16 cellular contexts compared by ENCODE assay signal in the genomic region with DNA sequence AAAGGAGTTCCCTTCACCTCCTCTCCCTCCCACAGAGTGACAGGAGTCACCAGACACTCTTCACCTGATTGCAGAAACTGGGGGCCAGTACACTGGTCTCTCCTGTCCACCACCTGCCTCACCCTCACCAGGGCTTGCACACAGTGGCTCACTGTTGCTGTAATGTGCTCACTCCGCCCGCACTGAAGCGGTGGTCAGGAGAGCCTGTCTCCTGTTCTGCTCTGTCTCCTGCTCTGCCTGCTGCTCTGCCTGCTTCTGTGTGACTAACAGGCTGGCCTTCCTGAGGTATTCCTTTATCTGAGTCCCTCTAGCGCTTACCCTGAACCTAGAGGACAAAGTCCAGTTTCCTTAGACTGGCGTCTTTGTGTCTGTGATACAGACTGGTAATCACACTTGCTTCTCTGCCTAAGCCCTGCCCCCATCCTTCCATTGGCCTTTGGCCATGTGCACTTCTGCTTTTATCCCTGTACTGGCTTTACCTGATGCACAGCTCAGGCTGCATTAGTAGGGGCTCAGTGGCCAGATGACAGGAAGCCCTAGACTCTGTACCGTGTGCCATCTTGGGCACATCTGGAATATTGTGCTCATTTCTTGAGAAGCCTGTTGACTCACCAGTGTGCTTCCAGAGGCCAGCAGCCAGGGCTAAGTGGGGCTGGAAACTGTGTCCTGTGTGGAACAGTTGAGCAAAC. TPM values are rescaled to one million over a fixed set of nuclear protein-coding genes. Genes with fewer than 3 reads are reported as not detected.
DNase-seq lines count a peak whose midpoint lies in the region; ATAC-seq and TF ChIP-seq lines count a peak whose summit lies in the region.
"Had no signal": no experiment of that assay in that cellular context is flagged by ENCODE, and none has a peak within 500 bp of the region (broad histone marks: within the 10 kb centered on the region; RNA-seq: fewer than 3 reads in every experiment).

No MANE protein-coding gene starts in this region.

- no peak overlapping the region for H3K4me3 Mint-ChIP-seq in activated CD4-positive, alpha-beta T cell treated with anti-CD3 and anti-CD28 coated beads for 36 hours
- no peak overlapping the region for H3K4me3 Mint-ChIP-seq in mesothelial cell of epicardium
- H3K4me3 Mint-ChIP-seq: activated naive CD8-positive, alpha-beta T cell treated with anti-CD3 and anti-CD28 coated beads, Interleukin-2, amount 10 ng/mL, durations not matched to agents 7 days and 5 days had no signal

- no peak overlapping the region for H3K4me3 ChIP-seq in fibroblast of mammary gland (ENCODE audit: control insufficient read depth, low read depth, low read length)
- H3K4me3 ChIP-seq in rectal smooth muscle tissue (ENCODE audit: low read length), result no peak overlapping the region
- H3K4me3 ChIP-seq: heart right ventricle, skin epidermis had no signal

- H3K4me1 Mint-ChIP-seq in activated CD4-positive, alpha-beta T cell treated with anti-CD3 and anti-CD28 coated beads for 36 hours, result peaks cover 3% of the 10 kb centered on the region
- no peaks in the 10 kb centered on the region for H3K4me1 Mint-ChIP-seq in mesothelial cell of epicardium
- H3K4me1 Mint-ChIP-seq: activated naive CD8-positive, alpha-beta T cell treated with anti-CD3 and anti-CD28 coated beads, Interleukin-2, amount 10 ng/mL, durations not matched to agents 7 days and 5 days had no signal

- peaks cover 67% of the 10 kb centered on the region for H3K36me3 Mint-ChIP-seq in activated CD4-positive, alpha-beta T cell treated with anti-CD3 and anti-CD28 coated beads for 36 hours (ENCODE audit: low read depth)
- H3K36me3 Mint-ChIP-seq in mesothelial cell of epicardium, result peaks cover 50% of the 10 kb centered on the region

- H3K4me1 ChIP-seq in rectal smooth muscle tissue (ENCODE audit: control insufficient read depth, insufficient read depth, low read length), result no peaks in the 10 kb centered on the region
- H3K4me1 ChIP-seq: heart right ventricle had no signal

- peaks cover 85% of the 10 kb centered on the region for H3K36me3 ChIP-seq in rectal smooth muscle tissue (ENCODE audit: control insufficient read depth, insufficient read depth, low read length)

- CTCF ChIA-PET in activated CD4-positive, alpha-beta T cell treated with anti-CD3 and anti-CD28 coated beads for 36 hours (lab: Charles Lee), result interaction anchor here (0.6 kb wide), 1 partner anchor 238 kb away, joined by 3 read pairs; no protein-coding TSS in a partner anchor

- no peak overlapping the region for H3K27ac ChIP-seq in rectal smooth muscle tissue (ENCODE audit: low read depth, low read length)
- H3K27ac ChIP-seq: heart right ventricle, skin epidermis had no signal

- no peak for TF ChIP-seq CTCF in fibroblast of mammary gland (conservative IDR thresholded peaks at IDR 0.05; ENCODE audit: control insufficient read depth, insufficient read depth, low read depth, low read length)
- no peak for TF ChIP-seq CTCF in mesothelial cell of epicardium (IDR thresholded peaks at IDR 0.05; ENCODE audit: unreplicated experiment)

- no peaks in the 10 kb centered on the region for H3K27me3 ChIP-seq in rectal smooth muscle tissue (ENCODE audit: control insufficient read depth, insufficient read depth, low read length)
- H3K27me3 ChIP-seq: heart right ventricle had no signal

- H3K27me3 Mint-ChIP-seq in activated CD4-positive, alpha-beta T cell treated with anti-CD3 and anti-CD28 coated beads for 36 hours, result no peaks in the 10 kb centered on the region
- no peaks in the 10 kb centered on the region for H3K27me3 Mint-ChIP-seq in mesothelial cell of epicardium (ENCODE audit: low read depth)
- H3K27me3 Mint-ChIP-seq: activated naive CD8-positive, alpha-beta T cell treated with anti-CD3 and anti-CD28 coated beads, Interleukin-2, amount 10 ng/mL, durations not matched to agents 7 days and 5 days had no signal

- H3K9ac ChIP-seq in rectal smooth muscle tissue (ENCODE audit: low read length), result peak overlapping the region; percentile 0

- H3K27ac Mint-ChIP-seq in activated CD4-positive, alpha-beta T cell treated with anti-CD3 and anti-CD28 coated beads for 36 hours, result peak overlapping the region; percentile 68
- no peak overlapping the region for H3K27ac Mint-ChIP-seq in mesothelial cell of epicardium
- H3K27ac Mint-ChIP-seq: activated naive CD8-positive, alpha-beta T cell treated with anti-CD3 and anti-CD28 coated beads, Interleukin-2, amount 10 ng/mL, durations not matched to agents 7 days and 5 days had no signal

- POLR2A ChIA-PET in activated CD4-positive, alpha-beta T cell treated with anti-CD3 and anti-CD28 coated beads for 36 hours (lab: Charles Lee), result no interaction called here

- ATAC-seq in activated CD4-positive, alpha-beta T cell treated with anti-CD3 and anti-CD28 coated beads for 36 hours, result no peak
- no peak for ATAC-seq in esophagus mucosa
- ATAC-seq: heart right ventricle had no signal

- H3K9me3 Mint-ChIP-seq in activated CD4-positive, alpha-beta T cell treated with anti-CD3 and anti-CD28 coated beads for 36 hours (ENCODE audit: low read depth), result no peaks in the 10 kb centered on the region
- H3K9me3 Mint-ChIP-seq in mesothelial cell of epicardium, result no peaks in the 10 kb centered on the region
- H3K9me3 Mint-ChIP-seq: activated naive CD8-positive, alpha-beta T cell treated with anti-CD3 and anti-CD28 coated beads, Interleukin-2, amount 10 ng/mL, durations not matched to agents 7 days and 5 days had no signal

- intact Hi-C loops in activated CD4-positive, alpha-beta T cell treated with anti-CD3 and anti-CD28 coated beads for 36 hours (cut with DNase I, micrococcal nuclease), result no loop called here

- DNase-seq in activated CD4-positive, alpha-beta T cell treated with anti-CD3 and anti-CD28 coated beads for 36 hours, result no peak
- DNase-seq in activated CD4-positive, alpha-beta T cell treated with anti-CD3 and anti-CD28 coated beads for 4 hours, result no peak
- DNase-seq in NOMO-1 treated with dmso at 0.1 percent for 144 hours (lab: John Stamatoyannopoulos, UW; ENCODE audit: unreplicated experiment) (peak; percentile 19), fibroblast of mammary gland (ENCODE audit: low read depth) (peak; percentile 37), epidermal melanocyte (ENCODE audit: insufficient read length, low spot score) (no peak), mesothelial cell of epicardium (ENCODE audit: low spot score in 2 of 2, unreplicated experiment in 2 of 2) (no peak)
- DNase-seq: 8988T; activated naive CD8-positive, alpha-beta T cell treated with anti-CD3 and anti-CD28 coated beads, Interleukin-2, amount 10 ng/mL, durations not matched to agents 7 days and 5 days; central memory CD4-positive, alpha-beta T cell; heart right ventricle; NCI-H1694 treated with DMSO at 0.1 percent for 48 hours; NCI-H748 treated with DMSO at 0.1 percent for 48 hours; T-helper 9 cell had no signal

RNA-seq across cellular contexts. Expression of a gene that starts 13.3 kb away (rescaled TPM):
- total RNA-seq in activated CD4-positive, alpha-beta T cell treated with anti-CD3 and anti-CD28 coated beads for 36 hours, result 1 to 10 TPM; 4.0 to 4.5 TPM
- 0.64 TPM for total RNA-seq in esophagus mucosa
- total RNA-seq in mesothelial cell of epicardium, result 9.2 to 11.7 TPM (median 10.4 TPM) in 3 replicates

RNA-seq across cellular contexts. Expression of a gene that starts 19.3 kb away (rescaled TPM):
- total RNA-seq in activated CD4-positive, alpha-beta T cell treated with anti-CD3 and anti-CD28 coated beads for 36 hours, result 10 to 100 TPM; 13.6 to 17.4 TPM
- total RNA-seq in esophagus mucosa, result 34.2 TPM
- 172 to 181 TPM (median 178 TPM) in 3 replicates for total RNA-seq in mesothelial cell of epicardium

RNA-seq across cellular contexts. Expression of a gene that starts 21.4 kb away (rescaled TPM):
- total RNA-seq in activated CD4-positive, alpha-beta T cell treated with anti-CD3 and anti-CD28 coated beads for 36 hours, result 1,000 to 10,000 TPM; 2,164 to 2,505 TPM
- total RNA-seq in esophagus mucosa (1,336 TPM), mesothelial cell of epicardium (1,669 to 1,804 TPM (median 1,792 TPM) in 3 replicates)

RNA-seq across cellular contexts. Expression of a gene that starts 27.6 kb away (rescaled TPM):
- 1 to 10 TPM; 8.5 to 8.7 TPM for total RNA-seq in activated CD4-positive, alpha-beta T cell treated with anti-CD3 and anti-CD28 coated beads for 36 hours
- total RNA-seq in esophagus mucosa (14.7 TPM), mesothelial cell of epicardium (2.3 to 3.8 TPM (median 3.3 TPM) in 3 replicates)

RNA-seq across cellular contexts. Expression of a gene that starts 30.2 kb away (rescaled TPM):
- 1 to 10 TPM; 3.8 to 4.0 TPM for total RNA-seq in activated CD4-positive, alpha-beta T cell treated with anti-CD3 and anti-CD28 coated beads for 36 hours
- 3.9 TPM for total RNA-seq in esophagus mucosa
- 5.2 to 7.6 TPM (median 5.9 TPM) in 3 replicates for total RNA-seq in mesothelial cell of epicardium

Comparison
In these comparisons a context has a peak if more than half of its experiments do, and no peak if none do; other contexts are left out.
1. DNase-seq: peak in NOMO-1 treated with dmso at 0.1 percent for 144 hours (single experiment) and fibroblast of mammary gland (single experiment); none in activated CD4-positive, alpha-beta T cell treated with anti-CD3 and anti-CD28 coated beads for 36 hours (single experiment), activated CD4-positive, alpha-beta T cell treated with anti-CD3 and anti-CD28 coated beads for 4 hours (0 of 2), epidermal melanocyte (single experiment) and mesothelial cell of epicardium (0 of 2).